ENCODE assay signal across 13 cellular contexts in the genomic region with DNA sequence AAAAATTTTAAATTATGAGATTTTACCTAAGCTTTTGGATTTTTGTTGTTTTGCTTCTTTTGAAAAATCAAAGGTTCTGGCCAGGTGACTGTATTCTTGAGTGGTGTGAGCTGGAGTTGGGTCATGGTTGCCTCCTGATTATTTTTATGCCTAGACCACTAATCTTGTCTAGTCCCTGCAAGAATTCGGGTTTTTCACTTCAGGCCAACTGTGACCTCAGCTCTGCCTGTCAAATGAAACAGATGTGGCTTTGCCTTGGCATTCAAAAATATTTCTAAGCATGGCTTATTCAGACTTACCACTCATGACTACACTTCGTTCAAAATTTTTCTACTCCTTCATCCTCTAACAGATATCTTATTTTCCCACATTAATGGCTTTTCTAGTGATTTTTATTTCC. TPM values are rescaled to one million over a fixed set of nuclear protein-coding genes. Genes with fewer than 3 reads are reported as not detected.
A peak's percentile ranks its signal among the peaks of the same experiment; 100 is the strongest.
DNase-seq lines count a peak whose midpoint lies in the region; ATAC-seq, FAIRE-seq and TF ChIP-seq lines count a peak whose summit lies in the region.
"Had no signal": no experiment of that assay in that cellular context is flagged by ENCODE, and none has a peak within 500 bp of the region (broad histone marks: within the 10 kb centered on the region; RNA-seq: fewer than 3 reads in every experiment).

No MANE protein-coding gene starts in this region.

- H3K27ac ChIP-seq in OCI-LY7 (ENCODE audit: low read depth, low read length, poor library complexity, severe bottlenecking), result no peak overlapping the region
- peak overlapping the region; percentile 70 for H3K27ac ChIP-seq in fibroblast of lung (ENCODE audit: insufficient read depth, low read length)

- no peak overlapping the region for H3K9ac ChIP-seq in fibroblast of lung (ENCODE audit: insufficient read depth, low read length)

- H3K4me2 ChIP-seq in OCI-LY7 (ENCODE audit: low read length), result 0 out of 2 replicates have a peak overlapping the region, but pooled peaks have one; percentile 1
- H3K4me2 ChIP-seq in fibroblast of lung (ENCODE audit: extremely low read depth, insufficient read depth, low read length), result peak overlapping the region; percentile 67

- H3K4me3 Mint-ChIP-seq in immature natural killer cell, result no peak overlapping the region

- H3K27ac Mint-ChIP-seq in immature natural killer cell, result no peak overlapping the region

- H2AFZ ChIP-seq in OCI-LY7 (ENCODE audit: low read length) (no peak overlapping the region; the same call in 1 of the 2 replicates), fibroblast of lung (ENCODE audit: low read length) (no peak overlapping the region)

- H3K36me3 Mint-ChIP-seq in immature natural killer cell, result peaks cover 0 to 4% (median 0%) of the 10 kb centered on the region in 3 donors

- CTCF ChIA-PET in OCI-LY7 (lab: Charles Lee; ENCODE audit: unreplicated experiment), result interaction anchor here (0.5 kb wide), 1 partner anchor 81 kb away, joined by 4 read pairs; no protein-coding TSS in a partner anchor

- H3K9me2 ChIP-seq in OCI-LY7 (ENCODE audit: insufficient read depth, low read length), result no peaks in the 10 kb centered on the region

- no TSS peak for BruUV-seq in OCI-LY7 (replicated peaks; lab: Mats Ljungman, UMichigan)

- intact Hi-C loops in OCI-LY7 (cut with micrococcal nuclease; ENCODE audit: unreplicated experiment), result no loop called here

- DNase-seq in AG08395 (ENCODE audit: low spot score) (peak; percentile 75), OCI-LY7 (ENCODE audit: low spot score) (no peak), fibroblast of lung (ENCODE audit: low read depth in 2 of 2) (peak in 1 of 2 donors; percentile 78), omental fat pad (ENCODE audit: low spot score) (no peak), immature natural killer cell (no peak), RCC 7860 (ENCODE audit: low spot score) (no peak), NCI-H1105 treated with DMSO at 0.1 percent for 48 hours (lab: John Stamatoyannopoulos, UW) (no peak)
- DNase-seq: activated CD4-positive, alpha-beta T cell treated with anti-CD3 and anti-CD28 coated beads for 48 hours; activated naive CD4-positive, alpha-beta T cell treated with Interleukin-2 at 50 U/mL for 16 hours; gastrocnemius medialis had no signal

- FAIRE-seq in RCC 7860 (lab: Jason Lieb, UNC), result no peak

- no peak for TF ChIP-seq CTCF in OCI-LY7 (conservative IDR thresholded peaks at IDR 0.05; ENCODE audit: low read length)
- no peak for TF ChIP-seq CTCF in fibroblast of lung (conservative IDR thresholded peaks at IDR 0.05 in 1 of 2, IDR thresholded peaks at IDR 0.05 in 1 of 2; ENCODE audit: low read depth in 1 of 2, low read length in 2 of 2)
- TF ChIP-seq CTCF in omental fat pad (IDR thresholded peaks at IDR 0.05), result no peak

- H3K4me3 ChIP-seq in OCI-LY7 (ENCODE audit: low read depth, low read length, poor library complexity, severe bottlenecking) (no peak overlapping the region), fibroblast of lung (replicated peaks in 1 of 4; ENCODE audit: control extremely low read depth in 1 of 4, insufficient read depth in 1 of 4, low read depth in 3 of 4, low read length in 4 of 4) (no peak overlapping the region)
- H3K4me3 ChIP-seq: gastrocnemius medialis, suprapubic skin had no signal

- H3K27me3 Mint-ChIP-seq in immature natural killer cell (ENCODE audit: low read depth in 3 of 3), result peaks cover 0 to 4% (median 2%) of the 10 kb centered on the region in 3 donors
- H3K27me3 Mint-ChIP-seq: progenitor cell of endocrine pancreas had no signal

- H3K27me3 ChIP-seq in fibroblast of lung (ENCODE audit: control insufficient read depth, insufficient read depth, low read length), result no peaks in the 10 kb centered on the region
- H3K27me3 ChIP-seq: gastrocnemius medialis, suprapubic skin had no signal

- H3K79me2 ChIP-seq in OCI-LY7 (ENCODE audit: insufficient read depth, low read depth, low read length) (no peaks in the 10 kb centered on the region), fibroblast of lung (ENCODE audit: control insufficient read depth, insufficient read depth, low read length) (no peaks in the 10 kb centered on the region)

- POLR2A ChIA-PET in OCI-LY7 (lab: Charles Lee), result interaction anchor here (1.1 to 2.0 kb wide), 4 partner anchors 12 to 83 kb away, joined by 3 to 10 read pairs (median 5); partner anchors contain the start of gene CDV3

- H4K20me1 ChIP-seq in OCI-LY7 (ENCODE audit: insufficient read depth, low read length) (no peaks in the 10 kb centered on the region), fibroblast of lung (ENCODE audit: control insufficient read depth, extremely low read depth, insufficient read depth, low read length) (no peaks in the 10 kb centered on the region)

- H3K4me1 ChIP-seq in OCI-LY7 (ENCODE audit: insufficient read depth, low read length, poor library complexity, severe bottlenecking) (peaks cover 44% of the 10 kb centered on the region), fibroblast of lung (ENCODE audit: control insufficient read depth, extremely low read depth, insufficient read depth, low read length) (peaks cover 16% of the 10 kb centered on the region)

- H3K36me3 ChIP-seq in OCI-LY7 (ENCODE audit: insufficient read depth, low read length), result no peaks in the 10 kb centered on the region
- no peaks in the 10 kb centered on the region for H3K36me3 ChIP-seq in fibroblast of lung (ENCODE audit: control insufficient read depth, insufficient read depth, low read length)
- H3K36me3 ChIP-seq: gastrocnemius medialis, suprapubic skin had no signal

- H3K9me3 Mint-ChIP-seq in immature natural killer cell, result no peaks in the 10 kb centered on the region

- H3K4me1 Mint-ChIP-seq in immature natural killer cell, result no peaks in the 10 kb centered on the region

- peak; percentile 77 for ATAC-seq in omental fat pad (ENCODE audit: low FRiP score)
- no peak for ATAC-seq in HG02970 (IDR thresholded peaks at IDR 0.05; ENCODE audit: low FRiP score, unreplicated experiment)

- H3K9me3 ChIP-seq in OCI-LY7 (ENCODE audit: low read length) (no peaks in the 10 kb centered on the region), fibroblast of lung (ENCODE audit: control insufficient read depth, insufficient read depth, low read depth, low read length) (no peaks in the 10 kb centered on the region)
- H3K9me3 ChIP-seq: gastrocnemius medialis, suprapubic skin had no signal

RNA-seq across cellular contexts. Expression of gene CDV3, which starts 25.4 kb away (rescaled TPM):
- 171 and 210 TPM in 2 replicates for total RNA-seq in OCI-LY7 (2014; rRNA removed; shearing (Covaris generic))
- total RNA-seq in OCI-LY7 (2022), result 268 and 296 TPM in 2 replicates
- total RNA-seq in fibroblast of lung, result 218 and 221 TPM in 2 replicates
- polyA plus RNA-seq in fibroblast of lung, result 171 and 185 TPM in 2 replicates
- polyA plus RNA-seq in fibroblast of lung (2012), result 181 and 182 TPM in 2 replicates
- 25.4 and 31.6 TPM in 2 replicates for polyA minus RNA-seq in fibroblast of lung (ENCODE audit: low replicate concordance)
- 100 to 1,000 TPM; 103 to 290 (median 213) TPM for total RNA-seq in omental fat pad
- polyA plus RNA-seq in immature natural killer cell, result 10 to 100 TPM; 29.4 to 44.4 (median 30.9) TPM
